19 cellular contexts compared by ENCODE assay signal in genomic region chr4:10082047-10082446, GRCh38. TPM values are rescaled to one million over a fixed set of nuclear protein-coding genes. Genes with fewer than 3 reads are reported as not detected.
DNase-seq lines count a peak whose midpoint lies in the region; ATAC-seq and TF ChIP-seq lines count a peak whose summit lies in the region.
"Had no signal": no experiment of that assay in that cellular context is flagged by ENCODE, and none has a peak within 500 bp of the region (broad histone marks: within the 10 kb centered on the region; RNA-seq: fewer than 3 reads in every experiment).

No MANE protein-coding gene starts in this region.

- H3K4me1 ChIP-seq in RWPE2 (ENCODE audit: insufficient read depth, poor library complexity, severe bottlenecking): no peaks in the 10 kb centered on the region
- H3K4me1 ChIP-seq in lower lobe of right lung: peaks cover 17% of the 10 kb centered on the region
- H3K4me1 ChIP-seq: prostate gland had no signal

- H3K27ac ChIP-seq in RWPE2 (ENCODE audit: poor library complexity, severe bottlenecking): no peak overlapping the region
- no peak overlapping the region for H3K27ac ChIP-seq in lower lobe of right lung
- H3K27ac ChIP-seq: prostate gland, VCaP had no signal

- H3K4me1 Mint-ChIP-seq in activated CD8-positive, alpha-beta T cell treated with anti-CD3 and anti-CD28 coated beads, Interleukin-2, amount 10 ng/mL, durations not matched to agents 7 days and 5 days (ENCODE audit: low read depth): no peaks in the 10 kb centered on the region
- H3K4me1 Mint-ChIP-seq in activated CD8-positive, alpha-beta T cell treated with anti-CD3 and anti-CD28 coated beads for 36 hours (ENCODE audit: low read depth): no peaks in the 10 kb centered on the region
- H3K4me1 Mint-ChIP-seq in CD14-positive monocyte (peaks cover 24% of the 10 kb centered on the region), Calu3 (ENCODE audit: low read depth, unreplicated experiment) (no peaks in the 10 kb centered on the region)
- H3K4me1 Mint-ChIP-seq: GM23338 had no signal

- peaks cover 98% of the 10 kb centered on the region for H3K36me3 ChIP-seq in RWPE2 (ENCODE audit: low read depth)
- peaks cover 100% of the 10 kb centered on the region for H3K36me3 ChIP-seq in lower lobe of right lung

- ATAC-seq in activated CD8-positive, alpha-beta T cell treated with anti-CD3 and anti-CD28 coated beads, Interleukin-2, amount 10 ng/mL, durations not matched to agents 7 days and 5 days: no peak
- no peak for ATAC-seq in activated CD8-positive, alpha-beta T cell treated with anti-CD3 and anti-CD28 coated beads for 36 hours
- no peak for ATAC-seq in RWPE2 (ENCODE audit: low read depth)
- no peak for ATAC-seq in lower lobe of right lung
- ATAC-seq: GM23338, Panc1 had no signal

- no peak for DNase-seq in activated CD8-positive, alpha-beta T cell treated with anti-CD3 and anti-CD28 coated beads, Interleukin-2, amount 10 ng/mL, durations not matched to agents 7 days and 5 days
- DNase-seq in activated CD8-positive, alpha-beta T cell treated with anti-CD3 and anti-CD28 coated beads for 36 hours: no peak
- no peak for DNase-seq in CD14-positive monocyte (ENCODE audit: low spot score)
- peak; percentile 36 for DNase-seq in RWPE2 (ENCODE audit: low spot score)
- peak; percentile 14 for DNase-seq in lower lobe of right lung
- DNase-seq in Calu3: no peak
- DNase-seq in KG1 (lab: John Stamatoyannopoulos, UW): no peak
- no peak for DNase-seq in globus pallidus (ENCODE audit: low spot score)
- DNase-seq: ACHN, amygdala, cerebellar nuclear complex, Kasumi-1, NCI-H1105 treated with DMSO at 0.1 percent for 48 hours, NCI-H2171 treated with DMSO at 0.1 percent for 48 hours, NCI-H82 had no signal

- no TSS peak for BruUV-seq in Calu3 (replicated peaks; lab: Mats Ljungman, UMichigan)

- H3K27me3 ChIP-seq in RWPE2 (ENCODE audit: insufficient read depth, poor library complexity, severe bottlenecking) (no peaks in the 10 kb centered on the region), lower lobe of right lung (ENCODE audit: low read depth) (no peaks in the 10 kb centered on the region)

- no peak overlapping the region for H3K4me3 Mint-ChIP-seq in activated CD8-positive, alpha-beta T cell treated with anti-CD3 and anti-CD28 coated beads, Interleukin-2, amount 10 ng/mL, durations not matched to agents 7 days and 5 days
- no peak overlapping the region for H3K4me3 Mint-ChIP-seq in activated CD8-positive, alpha-beta T cell treated with anti-CD3 and anti-CD28 coated beads for 36 hours
- H3K4me3 Mint-ChIP-seq in CD14-positive monocyte: no peak overlapping the region
- H3K4me3 Mint-ChIP-seq in Calu3 (ENCODE audit: low read depth, unreplicated experiment): no peak overlapping the region
- H3K4me3 Mint-ChIP-seq: GM23338 had no signal

- H3K9me3 ChIP-seq in RWPE2 (ENCODE audit: severe bottlenecking) (no peaks in the 10 kb centered on the region), lower lobe of right lung (no peaks in the 10 kb centered on the region)
- H3K9me3 ChIP-seq: prostate gland had no signal

- H3K27ac Mint-ChIP-seq in activated CD8-positive, alpha-beta T cell treated with anti-CD3 and anti-CD28 coated beads, Interleukin-2, amount 10 ng/mL, durations not matched to agents 7 days and 5 days: peak overlapping the region; percentile 49
- H3K27ac Mint-ChIP-seq in activated CD8-positive, alpha-beta T cell treated with anti-CD3 and anti-CD28 coated beads for 36 hours: no peak overlapping the region
- peak overlapping the region in 4 of 7 donors; percentile 8 to 60 (median 34) for H3K27ac Mint-ChIP-seq in CD14-positive monocyte
- H3K27ac Mint-ChIP-seq in Calu3 (ENCODE audit: unreplicated experiment): no peak overlapping the region
- H3K27ac Mint-ChIP-seq: GM23338 had no signal

- H3K27me3 Mint-ChIP-seq in activated CD8-positive, alpha-beta T cell treated with anti-CD3 and anti-CD28 coated beads, Interleukin-2, amount 10 ng/mL, durations not matched to agents 7 days and 5 days (ENCODE audit: low read depth): no peaks in the 10 kb centered on the region
- no peaks in the 10 kb centered on the region for H3K27me3 Mint-ChIP-seq in activated CD8-positive, alpha-beta T cell treated with anti-CD3 and anti-CD28 coated beads for 36 hours
- H3K27me3 Mint-ChIP-seq in CD14-positive monocyte (ENCODE audit: low read depth in 3 of 3) (peaks cover 0 to 2% (median 1%) of the 10 kb centered on the region in 3 donors), Calu3 (ENCODE audit: unreplicated experiment) (no peaks in the 10 kb centered on the region)

- TF ChIP-seq CTCF in activated CD8-positive, alpha-beta T cell treated with anti-CD3 and anti-CD28 coated beads for 36 hours (IDR thresholded peaks at IDR 0.05): no peak
- TF ChIP-seq CTCF in CD14-positive monocyte (IDR thresholded peaks at IDR 0.05): no peak
- TF ChIP-seq CTCF in RWPE2 (IDR thresholded peaks at IDR 0.05; ENCODE audit: poor library complexity, severe bottlenecking): no peak
- TF ChIP-seq CTCF in lower lobe of right lung (IDR thresholded peaks at IDR 0.05): no peak
- TF ChIP-seq CTCF in Calu3 (IDR thresholded peaks at IDR 0.05; ENCODE audit: unreplicated experiment): no peak

- peaks cover 73% of the 10 kb centered on the region for H3K36me3 Mint-ChIP-seq in activated CD8-positive, alpha-beta T cell treated with anti-CD3 and anti-CD28 coated beads, Interleukin-2, amount 10 ng/mL, durations not matched to agents 7 days and 5 days (ENCODE audit: low read depth)
- H3K36me3 Mint-ChIP-seq in activated CD8-positive, alpha-beta T cell treated with anti-CD3 and anti-CD28 coated beads for 36 hours (ENCODE audit: low read depth): peaks cover 59% of the 10 kb centered on the region
- peaks cover 94 to 98% of the 10 kb centered on the region in 2 donors for H3K36me3 Mint-ChIP-seq in CD14-positive monocyte
- H3K36me3 Mint-ChIP-seq in Calu3 (ENCODE audit: insufficient read depth, unreplicated experiment): peaks cover 22% of the 10 kb centered on the region

- no peaks in the 10 kb centered on the region for H3K9me3 Mint-ChIP-seq in activated CD8-positive, alpha-beta T cell treated with anti-CD3 and anti-CD28 coated beads, Interleukin-2, amount 10 ng/mL, durations not matched to agents 7 days and 5 days (ENCODE audit: insufficient read depth)
- no peaks in the 10 kb centered on the region for H3K9me3 Mint-ChIP-seq in activated CD8-positive, alpha-beta T cell treated with anti-CD3 and anti-CD28 coated beads for 36 hours
- no peaks in the 10 kb centered on the region for H3K9me3 Mint-ChIP-seq in CD14-positive monocyte
- no peaks in the 10 kb centered on the region for H3K9me3 Mint-ChIP-seq in Calu3 (ENCODE audit: low read depth, unreplicated experiment)
- H3K9me3 Mint-ChIP-seq: GM23338 had no signal

- CTCF ChIA-PET in activated CD8-positive, alpha-beta T cell treated with anti-CD3 and anti-CD28 coated beads, Interleukin-2, amount 10 ng/mL, durations not matched to agents 7 days and 5 days (lab: Charles Lee): no interaction called here
- CTCF ChIA-PET in activated CD8-positive, alpha-beta T cell treated with anti-CD3 and anti-CD28 coated beads for 36 hours (lab: Charles Lee): no interaction called here
- CTCF ChIA-PET in Calu3 (lab: Charles Lee): no interaction called here

- H3K4me3 ChIP-seq in RWPE2 (ENCODE audit: severe bottlenecking): no peak overlapping the region
- H3K4me3 ChIP-seq in lower lobe of right lung: no peak overlapping the region
- H3K4me3 ChIP-seq: GM23338, prostate gland had no signal

- intact Hi-C loops in activated CD8-positive, alpha-beta T cell treated with anti-CD3 and anti-CD28 coated beads for 36 hours (cut with micrococcal nuclease): no loop called here
- intact Hi-C loops in CD14-positive monocyte (cut with micrococcal nuclease) (no loop called here), lower lobe of right lung (cut with DNase I) (no loop called here), Calu3 (cut with micrococcal nuclease; ENCODE audit: unreplicated experiment) (no loop called here)

- POLR2A ChIA-PET in activated CD8-positive, alpha-beta T cell treated with anti-CD3 and anti-CD28 coated beads, Interleukin-2, amount 10 ng/mL, durations not matched to agents 7 days and 5 days (lab: Charles Lee): no interaction called here
- POLR2A ChIA-PET in activated CD8-positive, alpha-beta T cell treated with anti-CD3 and anti-CD28 coated beads for 36 hours (lab: Charles Lee): interaction anchor here (1.5 kb wide), 1 partner anchor 13 kb away, joined by 4 read pairs; no protein-coding TSS in a partner anchor

RNA-seq across cellular contexts. Expression of gene WDR1, which starts 34.6 kb away (rescaled TPM):
- 100 to 1,000 TPM; 516 to 550 TPM for total RNA-seq in activated CD8-positive, alpha-beta T cell treated with anti-CD3 and anti-CD28 coated beads, Interleukin-2, amount 10 ng/mL, durations not matched to agents 7 days and 5 days
- 100 to 1,000 TPM; 390 to 393 TPM for total RNA-seq in activated CD8-positive, alpha-beta T cell treated with anti-CD3 and anti-CD28 coated beads for 36 hours
- polyA plus RNA-seq in CD14-positive monocyte: 100 to 1,000 TPM; 243 to 251 TPM
- 233 TPM for total RNA-seq in lower lobe of right lung
- total RNA-seq in Calu3 (2022): 188 and 199 TPM in 2 replicates

Comparison
In these comparisons a context has a peak if more than half of its experiments do, and no peak if none do; other contexts are left out.
1. H3K27ac Mint-ChIP-seq: peak in activated CD8-positive, alpha-beta T cell treated with anti-CD3 and anti-CD28 coated beads, Interleukin-2, amount 10 ng/mL, durations not matched to agents 7 days and 5 days (single experiment) and CD14-positive monocyte (4 of 7); none in activated CD8-positive, alpha-beta T cell treated with anti-CD3 and anti-CD28 coated beads for 36 hours (single experiment) and Calu3 (single experiment).
2. DNase-seq: peak in RWPE2 (single experiment) and lower lobe of right lung (single experiment); none in activated CD8-positive, alpha-beta T cell treated with anti-CD3 and anti-CD28 coated beads, Interleukin-2, amount 10 ng/mL, durations not matched to agents 7 days and 5 days (single experiment), activated CD8-positive, alpha-beta T cell treated with anti-CD3 and anti-CD28 coated beads for 36 hours (single experiment), CD14-positive monocyte (single experiment), Calu3 (single experiment), KG1 (single experiment) and globus pallidus (single experiment).